Comparison of ENCODE assay signal across 1 cellular context in genomic region chr22:32644252-32645100, GRCh38.
TF ChIP-seq lines count a peak whose summit lies in the region.

No MANE protein-coding gene starts in this region.

TF ChIP-seq in H1, 55 proteins besides CTCF, POLR2A, EP300 and RAD21:
- TF ChIP-seq, protein P1, sequence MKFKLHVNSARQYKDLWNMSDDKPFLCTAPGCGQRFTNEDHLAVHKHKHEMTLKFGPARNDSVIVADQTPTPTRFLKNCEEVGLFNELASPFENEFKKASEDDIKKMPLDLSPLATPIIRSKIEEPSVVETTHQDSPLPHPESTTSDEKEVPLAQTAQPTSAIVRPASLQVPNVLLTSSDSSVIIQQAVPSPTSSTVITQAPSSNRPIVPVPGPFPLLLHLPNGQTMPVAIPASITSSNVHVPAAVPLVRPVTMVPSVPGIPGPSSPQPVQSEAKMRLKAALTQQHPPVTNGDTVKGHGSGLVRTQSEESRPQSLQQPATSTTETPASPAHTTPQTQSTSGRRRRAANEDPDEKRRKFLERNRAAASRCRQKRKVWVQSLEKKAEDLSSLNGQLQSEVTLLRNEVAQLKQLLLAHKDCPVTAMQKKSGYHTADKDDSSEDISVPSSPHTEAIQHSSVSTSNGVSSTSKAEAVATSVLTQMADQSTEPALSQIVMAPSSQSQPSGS (IDR thresholded peaks at IDR 0.05; ENCODE audit: low read length): no peak
- no peak for TF ChIP-seq CHD1 (IDR thresholded peaks at IDR 0.05; ENCODE audit: low read depth, low read length)
- no peak for TF ChIP-seq SP4 (IDR thresholded peaks at IDR 0.05; ENCODE audit: low read length)
- no peak for TF ChIP-seq SP2 (IDR thresholded peaks at IDR 0.05; ENCODE audit: low read length)
- no peak for TF ChIP-seq CREB1 (IDR thresholded peaks at IDR 0.05)
- TF ChIP-seq POU5F1 (IDR thresholded peaks at IDR 0.05; ENCODE audit: low read depth, low read length): no peak
- no peak for TF ChIP-seq FOSL1 (IDR thresholded peaks at IDR 0.05; ENCODE audit: insufficient read depth, low read depth, low read length)
- TF ChIP-seq SIN3A (conservative IDR thresholded peaks at IDR 0.05 in 1 of 2, IDR thresholded peaks at IDR 0.05 in 1 of 2; ENCODE audit: low read depth in 1 of 2, low read length in 2 of 2): no peak
- TF ChIP-seq BACH1 (IDR thresholded peaks at IDR 0.05; ENCODE audit: low read length): no peak
- no peak for TF ChIP-seq KDM4A (IDR thresholded peaks at IDR 0.05; ENCODE audit: low read depth, low read length, severe bottlenecking)
- no peak for TF ChIP-seq CEBPB (IDR thresholded peaks at IDR 0.05; ENCODE audit: low read depth, low read length)
- TF ChIP-seq ASH2L (IDR thresholded peaks at IDR 0.05; ENCODE audit: low read length): no peak
- no peak for TF ChIP-seq RBBP5 (IDR thresholded peaks at IDR 0.05; ENCODE audit: borderline replicate concordance, low read depth, low read length)
- TF ChIP-seq E2F6 (IDR thresholded peaks at IDR 0.05): no peak
- no peak for TF ChIP-seq KDM5A (IDR thresholded peaks at IDR 0.05; ENCODE audit: low read length)
- no peak for TF ChIP-seq RFX5 (IDR thresholded peaks at IDR 0.05; ENCODE audit: borderline replicate concordance, low read depth, low read length)
- TF ChIP-seq, protein P2, sequence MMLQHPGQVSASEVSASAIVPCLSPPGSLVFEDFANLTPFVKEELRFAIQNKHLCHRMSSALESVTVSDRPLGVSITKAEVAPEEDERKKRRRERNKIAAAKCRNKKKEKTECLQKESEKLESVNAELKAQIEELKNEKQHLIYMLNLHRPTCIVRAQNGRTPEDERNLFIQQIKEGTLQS (IDR thresholded peaks at IDR 0.05; ENCODE audit: insufficient read depth, low read depth, low read length): no peak
